Comparison of ENCODE assay signal across 9 cellular contexts in the genomic region with DNA sequence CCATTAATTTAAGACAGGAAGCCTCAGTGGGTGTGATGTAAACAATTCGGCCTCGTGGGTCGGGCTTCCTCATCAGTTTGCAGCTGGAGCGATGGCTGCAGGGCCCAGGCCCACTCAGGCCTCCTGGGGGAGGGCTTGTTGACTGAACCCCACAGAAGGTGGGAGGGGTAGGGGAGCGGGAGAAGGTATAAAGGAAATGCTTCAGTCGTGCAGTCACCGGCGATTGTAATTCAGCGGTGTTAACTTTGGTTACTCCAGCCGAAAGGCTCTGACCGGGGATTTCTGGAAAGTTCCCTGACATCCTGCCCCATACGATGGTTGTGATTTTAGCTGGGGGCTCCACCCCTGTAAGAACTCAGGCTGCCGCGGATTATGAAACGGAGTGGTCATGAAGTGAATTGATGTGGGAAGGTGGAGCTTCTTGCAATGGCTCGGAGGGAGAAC.
DNase-seq lines count a peak whose midpoint lies in the region; ATAC-seq and TF ChIP-seq lines count a peak whose summit lies in the region.
"Had no signal": no experiment of that assay in that cellular context is flagged by ENCODE, and none has a peak within 500 bp of the region (broad histone marks: within the 10 kb centered on the region; RNA-seq: fewer than 3 reads in every experiment).

No MANE protein-coding gene starts in this region.

- no peaks in the 10 kb centered on the region for H3K36me3 ChIP-seq in BLaER1 treated with 17β-estradiol and CSF1 and Interleukin-3, amounts not matched to agents 10 nM and 100 nM
- H3K36me3 ChIP-seq in Peyer's patch = no peaks in the 10 kb centered on the region
- no peaks in the 10 kb centered on the region for H3K36me3 ChIP-seq in mucosa of rectum (ENCODE audit: control insufficient read depth in 2 of 2, insufficient read depth in 2 of 2, low read length in 2 of 2)

- peak overlapping the region in 6 of 11 experiments; percentile 6 to 37 (median 14); a peak in 5 of 22 replicates for H3K4me2 ChIP-seq in BLaER1 treated with 17β-estradiol and CSF1 and Interleukin-3, amounts not matched to agents 10 nM and 100 nM

- H3K27ac ChIP-seq in BLaER1 treated with 17β-estradiol and CSF1 and Interleukin-3, amounts not matched to agents 10 nM and 100 nM = no peak overlapping the region
- H3K27ac ChIP-seq in Peyer's patch (peak overlapping the region in 2 of 4 donors; percentile 39 to 54), epithelial cell of prostate (peak overlapping the region; percentile 72), mucosa of rectum (ENCODE audit: low read depth in 2 of 2, low read length in 2 of 2) (no peak overlapping the region)

- H3K27me3 ChIP-seq in BLaER1 treated with 17β-estradiol and CSF1 and Interleukin-3, amounts not matched to agents 10 nM and 100 nM = peaks cover 19 to 39% (median 35%) of the 10 kb centered on the region in 11 experiments
- peaks cover 0 to 4% of the 10 kb centered on the region in 2 donors for H3K27me3 ChIP-seq in Peyer's patch
- peaks cover 13 to 20% of the 10 kb centered on the region in 2 donors for H3K27me3 ChIP-seq in mucosa of rectum (ENCODE audit: control insufficient read depth in 2 of 2, insufficient read depth in 2 of 2, low read length in 2 of 2)

- H3K9ac ChIP-seq in BLaER1 treated with 17β-estradiol and CSF1 and Interleukin-3, amounts not matched to agents 10 nM and 100 nM = no peak overlapping the region
- H3K9ac ChIP-seq in mucosa of rectum (ENCODE audit: low read depth in 1 of 2, low read length in 2 of 2) = no peak overlapping the region

- ATAC-seq in GM21737 (IDR thresholded peaks at IDR 0.05; ENCODE audit: unreplicated experiment) (no peak), GM18519 (IDR thresholded peaks at IDR 0.05; ENCODE audit: low FRiP score, unreplicated experiment) (no peak), HG02678 (IDR thresholded peaks at IDR 0.05; ENCODE audit: unreplicated experiment) (no peak)
- ATAC-seq: HCT116 had no signal

- peaks cover 0 to 17% (median 4%) of the 10 kb centered on the region in 10 experiments; a peak in 8 of 20 replicates for H3K4me1 ChIP-seq in BLaER1 treated with 17β-estradiol and CSF1 and Interleukin-3, amounts not matched to agents 10 nM and 100 nM
- H3K4me1 ChIP-seq in Peyer's patch (no peaks in the 10 kb centered on the region), mucosa of rectum (ENCODE audit: control insufficient read depth in 2 of 2, insufficient read depth in 2 of 2, low read length in 2 of 2) (no peaks in the 10 kb centered on the region)

- H3K9me3 ChIP-seq in BLaER1 treated with 17β-estradiol and CSF1 and Interleukin-3, amounts not matched to agents 10 nM and 100 nM (replicated peaks in 1 of 11) = peaks cover 6 to 28% (median 22%) of the 10 kb centered on the region in 11 experiments
- H3K9me3 ChIP-seq in Peyer's patch (peaks cover 0 to 7% (median 3%) of the 10 kb centered on the region in 4 donors), mucosa of rectum (ENCODE audit: control insufficient read depth in 2 of 2, low read length in 2 of 2) (peaks cover 0 to under 1% of the 10 kb centered on the region in 2 donors)

- no peak for TF ChIP-seq POLR2A in Peyer's patch (IDR thresholded peaks at IDR 0.05)

- TF ChIP-seq CTCF in Peyer's patch (IDR thresholded peaks at IDR 0.05) (no peak), GM13976 (IDR thresholded peaks at IDR 0.05; ENCODE audit: borderline replicate concordance, control extremely low read depth, extremely low read depth, insufficient read depth, missing control alignments) (no peak)

- no peak overlapping the region for H3K4me3 ChIP-seq in BLaER1 treated with 17β-estradiol and CSF1 and Interleukin-3, amounts not matched to agents 10 nM and 100 nM
- H3K4me3 ChIP-seq in Peyer's patch (peak overlapping the region in 3 of 4 donors; percentile 20 to 51 (median 50)), mucosa of rectum (ENCODE audit: low read length in 2 of 2) (peak overlapping the region; percentile 12 to 58)

- H4K20me1 ChIP-seq in BLaER1 treated with 17β-estradiol and CSF1 and Interleukin-3, amounts not matched to agents 10 nM and 100 nM = no peaks in the 10 kb centered on the region

- in situ Hi-C loops in GM13976 (cut with MboI; ENCODE audit: low sequenced_read_pairs, unreplicated experiment) = no loop called here

- DNase-seq in Peyer's patch (no peak), epithelial cell of prostate (ENCODE audit: low read depth, low spot score) (no peak), GM13976 (ENCODE audit: low spot score) (no peak)

Comparison
In these comparisons a context has a peak if more than half of its experiments do, and no peak if none do; other contexts are left out.
1. H3K4me3 ChIP-seq: peak in Peyer's patch (3 of 4) and mucosa of rectum (2 of 2); none in BLaER1 treated with 17β-estradiol and CSF1 and Interleukin-3, amounts not matched to agents 10 nM and 100 nM (0 of 10).